ENCODE assay signal across 7 cellular contexts in genomic region chr4:145609494-145610427, GRCh38.
DNase-seq lines count a peak whose midpoint lies in the region; ATAC-seq and TF ChIP-seq lines count a peak whose summit lies in the region.

No MANE protein-coding gene starts in this region.

- peak; percentile 85 for TF ChIP-seq CTCF in GM10248 (IDR thresholded peaks at IDR 0.05; ENCODE audit: control extremely low read depth, extremely low read depth, low read depth, missing control alignments)

- POLR2A ChIA-PET in GM10248 (lab: Yijun Ruan, JAX) = no interaction called here

- peaks cover 28% of the 10 kb centered on the region for H3K27me3 Mint-ChIP-seq in central memory CD8-positive, alpha-beta T cell

- peaks cover 3% of the 10 kb centered on the region; the same call in 1 of the 2 replicates for H3K9me3 ChIP-seq in HAP-1

- no peak overlapping the region for H3K4me3 ChIP-seq in HAP-1

- H3K4me1 ChIP-seq in HAP-1 = peaks cover 8% of the 10 kb centered on the region

- DNase-seq in GM10248 (ENCODE audit: extremely low spot score) (peak; percentile 30), HAP-1 (ENCODE audit: low spot score in 2 of 2) (peak; percentile 50 to 70), NCI-H146 (lab: John Stamatoyannopoulos, UW) (peak; percentile 17), left kidney (ENCODE audit: low read depth, low spot score) (peak; percentile 84)
- DNase-seq in activated CD4-positive, CD25-positive, alpha-beta regulatory T cell treated with anti-CD3 and anti-CD28 coated beads, Interleukin-2, amount 50 U/mL, for 16 hours (ENCODE audit: low read depth, low spot score) = peak; percentile 30
- DNase-seq in central memory CD8-positive, alpha-beta T cell (ENCODE audit: low spot score in 2 of 2) = peak; percentile 20 to 40
- DNase-seq in stimulated activated CD8-positive, alpha-beta memory T cell treated with anti-CD3 and anti-CD28 coated beads, Interleukin-12 subunit alpha, Interleukin-12 subunit beta, amount 100 ng/mL, for 1 hour (ENCODE audit: low read depth) = peak; percentile 35

- H3K27ac Mint-ChIP-seq in central memory CD8-positive, alpha-beta T cell (ENCODE audit: low read depth) = no peak overlapping the region

- no peaks in the 10 kb centered on the region for H3K36me3 ChIP-seq in HAP-1 (replicated peaks)

- CTCF ChIA-PET in GM10248 (lab: Yijun Ruan, JAX) = interaction anchor here (0.6 to 1.9 kb wide), 31 partner anchors 9 to 1436 kb away, joined by 3 to 19 read pairs (median 4); partner anchors contain the start of gene MMAA

- no peaks in the 10 kb centered on the region for H3K4me1 Mint-ChIP-seq in central memory CD8-positive, alpha-beta T cell

- H3K27me3 ChIP-seq in HAP-1 (ENCODE audit: low read depth) = no peaks in the 10 kb centered on the region

- no peak overlapping the region for H3K4me3 Mint-ChIP-seq in central memory CD8-positive, alpha-beta T cell

- peaks cover 2% of the 10 kb centered on the region for H3K36me3 Mint-ChIP-seq in central memory CD8-positive, alpha-beta T cell (ENCODE audit: insufficient read depth)

- in situ Hi-C loops in HAP-1 (cut with MboI; ENCODE audit: low sequenced_read_pairs) = loop anchor here (25.0 kb wide), 1 partner anchor 397 kb away; no protein-coding TSS in a partner anchor

- peaks cover 12% of the 10 kb centered on the region for H3K9me3 Mint-ChIP-seq in central memory CD8-positive, alpha-beta T cell

- ATAC-seq in central memory CD8-positive, alpha-beta T cell (replicated peaks; ENCODE audit: extremely low read depth, poor library complexity, severe bottlenecking) = no peak

Comparison
In these comparisons a context has a peak if more than half of its experiments do, and no peak if none do; other contexts are left out.
1. DNase-seq: peak in every context shown above with its lines; median percentile 84 in left kidney; 60 in HAP-1; 35 in stimulated activated CD8-positive, alpha-beta memory T cell treated with anti-CD3 and anti-CD28 coated beads, Interleukin-12 subunit alpha, Interleukin-12 subunit beta, amount 100 ng/mL, for 1 hour; 30 in GM10248; 30 in activated CD4-positive, CD25-positive, alpha-beta regulatory T cell treated with anti-CD3 and anti-CD28 coated beads, Interleukin-2, amount 50 U/mL, for 16 hours; 30 in central memory CD8-positive, alpha-beta T cell; 17 in NCI-H146.